In the genomic region with DNA sequence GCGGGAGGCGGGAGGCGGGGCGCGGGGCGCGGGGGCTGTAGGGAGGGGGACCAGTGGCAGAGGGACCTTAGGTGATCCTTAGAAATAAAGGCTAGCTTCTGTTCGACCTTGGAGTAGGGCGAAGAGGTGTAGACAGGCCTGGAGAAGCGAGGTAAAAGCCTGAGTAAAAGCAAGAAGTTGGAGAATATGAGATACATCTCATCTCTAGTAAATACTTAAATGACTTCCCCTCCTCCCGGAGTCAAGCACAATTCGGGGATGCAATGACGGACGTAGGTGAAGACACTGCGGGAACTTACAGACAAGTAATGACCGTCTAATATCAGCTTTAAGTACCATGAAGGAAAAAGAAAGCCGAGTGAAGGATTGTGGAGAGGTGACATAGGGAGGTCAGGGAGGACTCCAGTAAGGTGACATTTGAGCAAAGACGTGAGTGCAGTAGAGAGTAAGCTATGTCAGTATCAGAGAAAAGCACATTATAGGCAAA, we compare ENCODE assay signal across 8 cellular contexts. TPM values are rescaled to one million over a fixed set of nuclear protein-coding genes. Genes with fewer than 3 reads are reported as not detected.
DNase-seq lines count a peak whose midpoint lies in the region; ATAC-seq and TF ChIP-seq lines count a peak whose summit lies in the region.

No MANE protein-coding gene starts in this region.

- H3K9me3 Mint-ChIP-seq in activated CD4-positive, alpha-beta memory T cell treated with anti-CD3 and anti-CD28 coated beads for 36 hours, result no peaks in the 10 kb centered on the region

- H3K27me3 Mint-ChIP-seq in activated CD4-positive, alpha-beta memory T cell treated with anti-CD3 and anti-CD28 coated beads for 36 hours, result no peaks in the 10 kb centered on the region

- H3K4me1 ChIP-seq in thoracic aorta (ENCODE audit: control insufficient read depth in 1 of 2, low read depth in 2 of 2), result peaks cover 19 to 31% of the 10 kb centered on the region in 2 donors

- H3K36me3 ChIP-seq in BJ (ENCODE audit: control insufficient read depth, insufficient read depth, low read length) (no peaks in the 10 kb centered on the region), thoracic aorta (no peaks in the 10 kb centered on the region)

- no peaks in the 10 kb centered on the region for H3K9me3 ChIP-seq in thoracic aorta

- no peak for TF ChIP-seq CTCF in BJ (IDR thresholded peaks at IDR 0.05; ENCODE audit: insufficient read depth, low read depth, low read length)
- no peak for TF ChIP-seq CTCF in thoracic aorta (IDR thresholded peaks at IDR 0.05)

- H3K4me1 Mint-ChIP-seq in activated CD4-positive, alpha-beta memory T cell treated with anti-CD3 and anti-CD28 coated beads for 36 hours (ENCODE audit: low read depth), result peaks cover 32% of the 10 kb centered on the region

- intact Hi-C loops in activated CD4-positive, alpha-beta memory T cell treated with anti-CD3 and anti-CD28 coated beads for 36 hours (cut with micrococcal nuclease), result loop anchor here (1.0 to 10.0 kb wide), 6 partner anchors 65 to 1600 kb away; partner anchors contain the start of genes FSD1L, NIPSNAP3A and TMEM38B

- POLR2A ChIA-PET in BJ (lab: Charles Lee), result no interaction called here
- POLR2A ChIA-PET in activated CD4-positive, alpha-beta memory T cell treated with anti-CD3 and anti-CD28 coated beads for 36 hours (lab: Charles Lee), result interaction anchor here (1.2 to 1.4 kb wide), 3 partner anchors 9 to 653 kb away, joined by 3 to 9 read pairs (median 5); partner anchors contain the start of gene NIPSNAP3A

- peak overlapping the region in 1 of 2 donors; percentile 94 for H3K27ac ChIP-seq in thoracic aorta

- H3K27ac Mint-ChIP-seq in activated CD4-positive, alpha-beta memory T cell treated with anti-CD3 and anti-CD28 coated beads for 36 hours, result peak overlapping the region; percentile 99

- H3K36me3 Mint-ChIP-seq in activated CD4-positive, alpha-beta memory T cell treated with anti-CD3 and anti-CD28 coated beads for 36 hours, result peaks cover 9% of the 10 kb centered on the region

- ATAC-seq in GM18870 (IDR thresholded peaks at IDR 0.05; ENCODE audit: unreplicated experiment) (peak; percentile 1), HG03439 (IDR thresholded peaks at IDR 0.05; ENCODE audit: unreplicated experiment) (peak; percentile 7), thoracic aorta (ENCODE audit: insufficient number of reproducible peaks, low FRiP score, low read depth) (no peak)

- peak overlapping the region; percentile 90 for H3K4me3 Mint-ChIP-seq in activated CD4-positive, alpha-beta memory T cell treated with anti-CD3 and anti-CD28 coated beads for 36 hours

- DNase-seq in BJ (ENCODE audit: low read depth) (no peak), iPS-NIHi7 (ENCODE audit: extremely low spot score) (peak; percentile 84), thoracic aorta (ENCODE audit: low spot score) (no peak), H4 (ENCODE audit: low spot score) (no peak)
- no peak for DNase-seq in activated CD4-positive, alpha-beta memory T cell treated with anti-CD3 and anti-CD28 coated beads for 36 hours
- DNase-seq in effector CD4-positive, alpha-beta T cell, result no peak

- CTCF ChIA-PET in BJ (lab: Yijun Ruan, JAX), result interaction anchor here (1.2 to 1.5 kb wide), 3 partner anchors 15 to 68 kb away, joined by 3 to 5 read pairs (median 3); no protein-coding TSS in a partner anchor
- CTCF ChIA-PET in activated CD4-positive, alpha-beta memory T cell treated with anti-CD3 and anti-CD28 coated beads for 36 hours (lab: Charles Lee), result interaction anchor here (0.6 kb wide), 1 partner anchor 18 kb away, joined by 3 read pairs; no protein-coding TSS in a partner anchor

- H3K4me3 ChIP-seq in BJ (ENCODE audit: low read depth, low read length), result peak overlapping the region; percentile 78
- H3K4me3 ChIP-seq in thoracic aorta, result peak overlapping the region; percentile 84

- H3K27me3 ChIP-seq in BJ (ENCODE audit: control insufficient read depth, insufficient read depth, low read length) (no peaks in the 10 kb centered on the region), thoracic aorta (replicated peaks; ENCODE audit: insufficient read depth) (no peaks in the 10 kb centered on the region)

RNA-seq across cellular contexts. Expression of gene SMC2, which starts 0.5 kb away (rescaled TPM):
- polyA plus RNA-seq in BJ (2011; rRNA removed), result 4.5 and 9.6 TPM in 2 replicates
- 4.5 and 5.0 TPM in 2 replicates for polyA minus RNA-seq in BJ (2011; rRNA and poly(A)+ RNA removed)
- total RNA-seq in activated CD4-positive, alpha-beta memory T cell treated with anti-CD3 and anti-CD28 coated beads for 36 hours, result 10 to 100 TPM; 61.0 to 61.9 TPM
- 1 to 10 TPM; 3.5 to 5.0 TPM for total RNA-seq in thoracic aorta
- 20.5 and 25.6 TPM in 2 replicates for total RNA-seq in H4 (2014; rRNA removed; shearing (Covaris generic))
